In the genomic region with DNA sequence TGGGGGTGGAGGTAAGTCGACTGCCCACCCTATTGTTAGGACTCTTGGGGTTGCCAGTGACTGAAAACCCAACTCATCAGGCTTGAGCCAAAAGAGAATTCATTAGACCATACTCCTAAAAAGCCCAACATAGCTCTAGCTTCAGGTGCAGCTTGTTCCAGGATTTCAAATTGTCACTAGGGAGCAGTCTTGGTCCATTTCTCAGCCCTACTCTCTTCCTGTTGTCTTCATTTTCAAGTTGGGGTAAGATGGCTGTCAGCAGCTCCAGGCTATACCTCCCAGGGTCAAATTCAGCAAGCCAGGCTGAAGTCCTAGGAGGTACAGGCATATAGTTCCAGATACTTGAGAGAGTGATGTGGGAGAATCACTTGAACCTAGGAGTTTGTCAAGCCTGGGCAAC, we compare ENCODE assay signal across 9 cellular contexts. TPM values are rescaled to one million over a fixed set of nuclear protein-coding genes. Genes with fewer than 3 reads are reported as not detected.
DNase-seq lines count a peak whose midpoint lies in the region; ATAC-seq and TF ChIP-seq lines count a peak whose summit lies in the region.
"Had no signal": no experiment of that assay in that cellular context is flagged by ENCODE, and none has a peak within 500 bp of the region (broad histone marks: within the 10 kb centered on the region; RNA-seq: fewer than 3 reads in every experiment).

No MANE protein-coding gene starts in this region.

- H3K9me3 ChIP-seq in AG04450 (ENCODE audit: control insufficient read depth, insufficient read depth, low read length), result no peaks in the 10 kb centered on the region
- H3K9me3 ChIP-seq: SJSA1 had no signal

- peak; percentile 85 for ATAC-seq in WTC11
- ATAC-seq in HG03045 (IDR thresholded peaks at IDR 0.05; ENCODE audit: unreplicated experiment), result no peak
- no peak for ATAC-seq in GM19351 (IDR thresholded peaks at IDR 0.05; ENCODE audit: unreplicated experiment)

- no peak overlapping the region for H3K4me3 Mint-ChIP-seq in WTC11

- TF ChIP-seq CTCF in AG04450 (IDR thresholded peaks at IDR 0.05; ENCODE audit: low read depth, low read length) (peak; percentile 54), HFF-Myc (IDR thresholded peaks at IDR 0.05; ENCODE audit: low read depth, low read length, missing control alignments) (peak; percentile 43), WTC11 (IDR thresholded peaks at IDR 0.05) (no peak)

- DNase-seq in AG04450 (ENCODE audit: low read depth, low spot score) (no peak), HFF-Myc (ENCODE audit: extremely low read depth, low read depth) (no peak), WTC11 (ENCODE audit: low spot score) (no peak), iris pigment epithelial cell (ENCODE audit: low read depth) (peak; percentile 61), DMS153 treated with DMSO at 0.1 percent for 48 hours (lab: John Stamatoyannopoulos, UW; ENCODE audit: unreplicated experiment) (no peak)
- DNase-seq in activated CD8-positive, alpha-beta memory T cell treated with anti-CD3 and anti-CD28 coated beads, Interleukin-2, amount 50 U/mL, for 4 hours, result no peak

- H3K4me3 ChIP-seq in AG04450 (ENCODE audit: low read depth, low read length), result no peak overlapping the region
- no peak overlapping the region for H3K4me3 ChIP-seq in HFF-Myc (replicated peaks; ENCODE audit: low read depth, low read length)
- H3K4me3 ChIP-seq: SJSA1 had no signal

- H3K27me3 ChIP-seq in AG04450 (ENCODE audit: control insufficient read depth, insufficient read depth, low read length), result peaks cover 32% of the 10 kb centered on the region
- H3K27me3 ChIP-seq: SJSA1 had no signal

- CTCF ChIA-PET in AG04450 (lab: Charles Lee) (interaction anchor here (0.9 to 6.9 kb wide), 15 partner anchors 10 to 360 kb away, joined by 3 to 153 read pairs (median 6); a partner anchor contains a TSS), WTC11 (lab: Charles Lee) (interaction anchor here (0.6 to 9.8 kb wide), 52 partner anchors 9 to 359 kb away, joined by 3 to 316 read pairs (median 4); a partner anchor contains a TSS)

- H3K27me3 Mint-ChIP-seq in WTC11 (ENCODE audit: low read depth), result peaks cover 17% of the 10 kb centered on the region

- no peak overlapping the region for H3K27ac ChIP-seq in AG04450 (ENCODE audit: low read depth, low read length)
- H3K27ac ChIP-seq: SJSA1 had no signal

- POLR2A ChIA-PET in AG04450 (lab: Yijun Ruan, JAX), result interaction anchor here (1.0 to 1.2 kb wide), 2 partner anchors 18 to 53 kb away, joined by 3 read pairs; no protein-coding TSS in a partner anchor
- POLR2A ChIA-PET in WTC11 (lab: Charles Lee), result no interaction called here

- no peak overlapping the region for H3K27ac Mint-ChIP-seq in WTC11

- H3K9me3 Mint-ChIP-seq in WTC11, result peaks cover 3% of the 10 kb centered on the region

- no peaks in the 10 kb centered on the region for H3K4me1 Mint-ChIP-seq in WTC11

- H3K36me3 Mint-ChIP-seq in WTC11, result no peaks in the 10 kb centered on the region

TF ChIP-seq in WTC11, 78 proteins besides CTCF, POLR2A, EP300 and RAD21:
- TF ChIP-seq, protein P1, sequence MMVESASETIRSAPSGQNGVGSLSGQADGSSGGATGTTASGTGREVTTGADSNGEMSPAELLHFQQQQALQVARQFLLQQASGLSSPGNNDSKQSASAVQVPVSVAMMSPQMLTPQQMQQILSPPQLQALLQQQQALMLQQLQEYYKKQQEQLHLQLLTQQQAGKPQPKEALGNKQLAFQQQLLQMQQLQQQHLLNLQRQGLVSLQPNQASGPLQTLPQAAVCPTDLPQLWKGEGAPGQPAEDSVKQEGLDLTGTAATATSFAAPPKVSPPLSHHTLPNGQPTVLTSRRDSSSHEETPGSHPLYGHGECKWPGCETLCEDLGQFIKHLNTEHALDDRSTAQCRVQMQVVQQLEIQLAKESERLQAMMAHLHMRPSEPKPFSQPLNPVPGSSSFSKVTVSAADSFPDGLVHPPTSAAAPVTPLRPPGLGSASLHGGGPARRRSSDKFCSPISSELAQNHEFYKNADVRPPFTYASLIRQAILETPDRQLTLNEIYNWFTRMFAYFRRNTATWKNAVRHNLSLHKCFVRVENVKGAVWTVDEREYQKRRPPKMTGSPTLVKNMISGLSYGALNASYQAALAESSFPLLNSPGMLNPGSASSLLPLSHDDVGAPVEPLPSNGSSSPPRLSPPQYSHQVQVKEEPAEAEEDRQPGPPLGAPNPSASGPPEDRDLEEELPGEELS (CRISPR knock-in tag; IDR thresholded peaks at IDR 0.05), result no peak
- TF ChIP-seq ZBTB21 (CRISPR knock-in tag; IDR thresholded peaks at IDR 0.05; ENCODE audit: borderline replicate concordance), result no peak
- TF ChIP-seq, protein P2, sequence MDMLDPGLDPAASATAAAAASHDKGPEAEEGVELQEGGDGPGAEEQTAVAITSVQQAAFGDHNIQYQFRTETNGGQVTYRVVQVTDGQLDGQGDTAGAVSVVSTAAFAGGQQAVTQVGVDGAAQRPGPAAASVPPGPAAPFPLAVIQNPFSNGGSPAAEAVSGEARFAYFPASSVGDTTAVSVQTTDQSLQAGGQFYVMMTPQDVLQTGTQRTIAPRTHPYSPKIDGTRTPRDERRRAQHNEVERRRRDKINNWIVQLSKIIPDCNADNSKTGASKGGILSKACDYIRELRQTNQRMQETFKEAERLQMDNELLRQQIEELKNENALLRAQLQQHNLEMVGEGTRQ (CRISPR knock-in tag; IDR thresholded peaks at IDR 0.05), result no peak
- TF ChIP-seq RELA (CRISPR knock-in tag; IDR thresholded peaks at IDR 0.05; ENCODE audit: borderline replicate concordance), result no peak
- no peak for TF ChIP-seq ETV6 (CRISPR knock-in tag; IDR thresholded peaks at IDR 0.05)
- no peak for TF ChIP-seq CREM (CRISPR knock-in tag; IDR thresholded peaks at IDR 0.05)
- no peak for TF ChIP-seq JUN (CRISPR knock-in tag; IDR thresholded peaks at IDR 0.05)
- TF ChIP-seq SMAD3 (CRISPR knock-in tag; IDR thresholded peaks at IDR 0.05; ENCODE audit: borderline replicate concordance), result no peak
TF ChIP-seq in WTC11: peak in this region for 0.

RNA-seq across cellular contexts. Expression of a gene that starts 14.9 kb away (rescaled TPM):
- polyA plus RNA-seq in AG04450 (2011; rRNA removed), result 10.9 and 13.1 TPM in 2 replicates
- polyA minus RNA-seq in AG04450 (2011; rRNA and poly(A)+ RNA removed), result 4.8 and 5.6 TPM in 2 replicates
- 3.5 to 7.1 TPM (median 4.2 TPM) in 3 replicates for total RNA-seq in WTC11 (2021)
